Comparison of ENCODE assay signal across 28 cellular contexts in genomic region chr7:138324905-138325304, GRCh38.
DNase-seq lines count a peak whose midpoint lies in the region; ATAC-seq and TF ChIP-seq lines count a peak whose summit lies in the region.
"Had no signal": no experiment of that assay in that cellular context is flagged by ENCODE, and none has a peak within 500 bp of the region (broad histone marks: within the 10 kb centered on the region; RNA-seq: fewer than 3 reads in every experiment).

No MANE protein-coding gene starts in this region.

- peak; percentile 2 for DNase-seq in NCI-H510A treated with DMSO at 0.1 percent for 48 hours (lab: John Stamatoyannopoulos, UW)
- DNase-seq in NCI-H510A (lab: John Stamatoyannopoulos, UW): no peak
- DNase-seq in NCI-H1694 (lab: John Stamatoyannopoulos, UW): peak; percentile 92
- peak; percentile 12 to 34 for DNase-seq in SJCRH30
- DNase-seq in trophoblast cell: no peak
- DNase-seq in activated naive CD8-positive, alpha-beta T cell treated with anti-CD3 and anti-CD28 coated beads, Interleukin-2, amount 50 U/mL, for 24 hours: no peak
- no peak for DNase-seq in suprapubic skin (ENCODE audit: low spot score in 2 of 2)
- DNase-seq: activated CD4-positive, alpha-beta T cell treated with anti-CD3 and anti-CD28 coated beads, Interleukin-2, amount 50 U/mL, for 48 hours; activated CD4-positive, CD25-positive, alpha-beta regulatory T cell treated with anti-CD3 and anti-CD28 coated beads, Interleukin-2, amount 50 U/mL, for 72 hours; activated gamma-delta T cell treated with Interleukin-2 at 50 U/mL for 16 hours; activated naive CD8-positive, alpha-beta T cell treated with anti-CD3 and anti-CD28 coated beads, Interleukin-2, amount 10 ng/mL, durations not matched to agents 7 days and 5 days; activated T-cell treated with anti-CD3 and anti-CD28 coated beads, Interleukin-2, amount 50 U/mL, for 48 hours; AML-193; CD4-positive, alpha-beta T cell; gastrocnemius medialis; H9; natural killer cell; NCI-H1436 treated with DMSO at 0.1 percent for 48 hours; ovary; retina; stimulated activated naive CD4-positive, alpha-beta T cell; T-helper 17 cell had no signal

- no peak for TF ChIP-seq EP300 in suprapubic skin (IDR thresholded peaks at IDR 0.05)

- WGBS in trophoblast cell (ENCODE audit: extremely low coverage, insufficient coverage, insufficient read length): no CpG with 5 or more reads among the region's 5 CpGs
- 76% methylated on average over 4 of the region's 5 CpGs for WGBS in suprapubic skin

- no peak overlapping the region for H3K27ac ChIP-seq in SJCRH30
- no peak overlapping the region for H3K27ac ChIP-seq in trophoblast cell (ENCODE audit: low read depth, low read length)
- H3K27ac ChIP-seq in suprapubic skin: no peak overlapping the region
- H3K27ac ChIP-seq: ascending aorta, gastrocnemius medialis, KMS-11, ovary had no signal

- H3K36me3 ChIP-seq in SJCRH30 (no peaks in the 10 kb centered on the region), trophoblast cell (ENCODE audit: control insufficient read depth in 1 of 2, insufficient read depth in 2 of 2, low read length in 2 of 2) (peaks cover 0 to 2% of the 10 kb centered on the region in 2 experiments), suprapubic skin (no peaks in the 10 kb centered on the region)
- H3K36me3 ChIP-seq: ascending aorta, gastrocnemius medialis, ovary had no signal

- no peak overlapping the region for H4K12ac ChIP-seq in trophoblast cell (ENCODE audit: low read depth, low read length)

- H3K79me1 ChIP-seq in trophoblast cell (ENCODE audit: low read length): peaks cover 14% of the 10 kb centered on the region

- no peak overlapping the region for H2AFZ ChIP-seq in trophoblast cell (ENCODE audit: insufficient read depth, low read length, poor library complexity)

- H2AK5ac ChIP-seq in trophoblast cell (ENCODE audit: low read length): peak overlapping the region; percentile 7

- TF ChIP-seq POLR2A in suprapubic skin (IDR thresholded peaks at IDR 0.05): no peak

- H3K79me2 ChIP-seq in trophoblast cell (ENCODE audit: control insufficient read depth, insufficient read depth, low read length, poor library complexity): no peaks in the 10 kb centered on the region

- no peak overlapping the region for H3K4me3 ChIP-seq in SJCRH30
- no peak overlapping the region for H3K4me3 ChIP-seq in trophoblast cell (ENCODE audit: low read depth, low read length)
- H3K4me3 ChIP-seq in suprapubic skin: no peak overlapping the region
- H3K4me3 ChIP-seq: ascending aorta, gastrocnemius medialis, lung, ovary, smooth muscle cell had no signal

- no peaks in the 10 kb centered on the region for H3K4me1 Mint-ChIP-seq in activated naive CD8-positive, alpha-beta T cell treated with anti-CD3 and anti-CD28 coated beads, Interleukin-2, amount 50 U/mL, for 24 hours
- H3K4me1 Mint-ChIP-seq: activated naive CD8-positive, alpha-beta T cell treated with anti-CD3 and anti-CD28 coated beads, Interleukin-2, amount 10 ng/mL, durations not matched to agents 7 days and 5 days; natural killer cell; T-helper 17 cell had no signal

- no peak for ATAC-seq in HG03196 (IDR thresholded peaks at IDR 0.05; ENCODE audit: unreplicated experiment)
- ATAC-seq in activated naive CD8-positive, alpha-beta T cell treated with anti-CD3 and anti-CD28 coated beads, Interleukin-2, amount 50 U/mL, for 24 hours: no peak
- ATAC-seq: gastrocnemius medialis, natural killer cell, PC-3, T-helper 17 cell had no signal

- peak overlapping the region; percentile 39 for H4K91ac ChIP-seq in trophoblast cell (ENCODE audit: low read depth, low read length)

- no peaks in the 10 kb centered on the region for H3K27me3 ChIP-seq in SJCRH30
- H3K27me3 ChIP-seq in trophoblast cell (ENCODE audit: insufficient read depth, low read length): no peaks in the 10 kb centered on the region
- H3K27me3 ChIP-seq in suprapubic skin: no peaks in the 10 kb centered on the region
- H3K27me3 ChIP-seq: ascending aorta, gastrocnemius medialis, ovary had no signal

- H3K18ac ChIP-seq in trophoblast cell (ENCODE audit: low read length): peak overlapping the region; percentile 41

- no peak for TF ChIP-seq CTCF in suprapubic skin (IDR thresholded peaks at IDR 0.05)

- no peak overlapping the region for H4K8ac ChIP-seq in trophoblast cell (ENCODE audit: low read depth, low read length)

- no peak overlapping the region for H3K23ac ChIP-seq in trophoblast cell (ENCODE audit: low read length)

- H3K4me2 ChIP-seq in trophoblast cell (ENCODE audit: low read length): no peak overlapping the region
- H3K4me2 ChIP-seq: KMS-11, smooth muscle cell had no signal

- no peak overlapping the region for H3K4me3 Mint-ChIP-seq in activated naive CD8-positive, alpha-beta T cell treated with anti-CD3 and anti-CD28 coated beads, Interleukin-2, amount 50 U/mL, for 24 hours
- H3K4me3 Mint-ChIP-seq: activated naive CD8-positive, alpha-beta T cell treated with anti-CD3 and anti-CD28 coated beads, Interleukin-2, amount 10 ng/mL, durations not matched to agents 7 days and 5 days; CD4-positive, alpha-beta T cell; H9; natural killer cell; T-helper 17 cell had no signal

- peaks cover 2% of the 10 kb centered on the region for H3K36me3 Mint-ChIP-seq in activated naive CD8-positive, alpha-beta T cell treated with anti-CD3 and anti-CD28 coated beads, Interleukin-2, amount 50 U/mL, for 24 hours (ENCODE audit: low read depth)

- H3K9me3 ChIP-seq in SJCRH30 (replicated peaks) (no peaks in the 10 kb centered on the region), trophoblast cell (ENCODE audit: insufficient read depth, low read depth, low read length) (peaks cover 2% of the 10 kb centered on the region), suprapubic skin (peaks cover 5% of the 10 kb centered on the region)
- H3K9me3 ChIP-seq: ascending aorta, gastrocnemius medialis, ovary had no signal

- H3K9me3 Mint-ChIP-seq in activated naive CD8-positive, alpha-beta T cell treated with anti-CD3 and anti-CD28 coated beads, Interleukin-2, amount 50 U/mL, for 24 hours: peaks cover 29% of the 10 kb centered on the region

- H2BK120ac ChIP-seq in trophoblast cell (ENCODE audit: insufficient read depth, low read length, poor library complexity): no peak overlapping the region

- H3K27ac Mint-ChIP-seq in activated naive CD8-positive, alpha-beta T cell treated with anti-CD3 and anti-CD28 coated beads, Interleukin-2, amount 50 U/mL, for 24 hours: no peak overlapping the region
- H3K27ac Mint-ChIP-seq: activated naive CD8-positive, alpha-beta T cell treated with anti-CD3 and anti-CD28 coated beads, Interleukin-2, amount 10 ng/mL, durations not matched to agents 7 days and 5 days; CD4-positive, alpha-beta T cell; H9; natural killer cell; T-helper 17 cell had no signal

- peaks cover 4% of the 10 kb centered on the region for H3K27me3 Mint-ChIP-seq in activated naive CD8-positive, alpha-beta T cell treated with anti-CD3 and anti-CD28 coated beads, Interleukin-2, amount 50 U/mL, for 24 hours
- H3K27me3 Mint-ChIP-seq: activated naive CD8-positive, alpha-beta T cell treated with anti-CD3 and anti-CD28 coated beads, Interleukin-2, amount 10 ng/mL, durations not matched to agents 7 days and 5 days; CD4-positive, alpha-beta T cell; T-helper 17 cell had no signal

- peak overlapping the region; percentile 4 for H3K14ac ChIP-seq in trophoblast cell (ENCODE audit: low read length)

- H2BK5ac ChIP-seq in trophoblast cell (ENCODE audit: low read depth, low read length, poor library complexity): no peak overlapping the region

- H3K9ac ChIP-seq in trophoblast cell (ENCODE audit: low read length): no peak overlapping the region
- H3K9ac ChIP-seq: KMS-11 had no signal

- H3K4me1 ChIP-seq in SJCRH30 (no peaks in the 10 kb centered on the region), trophoblast cell (ENCODE audit: control insufficient read depth in 1 of 2, insufficient read depth in 2 of 2, low read length in 2 of 2) (peaks cover 0 to 3% of the 10 kb centered on the region in 2 experiments), suprapubic skin (no peaks in the 10 kb centered on the region)
- H3K4me1 ChIP-seq: ascending aorta, gastrocnemius medialis had no signal

- peak overlapping the region; percentile 4 for H2BK12ac ChIP-seq in trophoblast cell (ENCODE audit: low read length)

- H3K4ac ChIP-seq in trophoblast cell (ENCODE audit: low read depth, low read length): no peak overlapping the region

Comparison
In these comparisons a context has a peak if more than half of its experiments do, and no peak if none do; other contexts are left out.
1. DNase-seq: peak in NCI-H510A treated with DMSO at 0.1 percent for 48 hours (single experiment), NCI-H1694 (single experiment) and SJCRH30 (2 of 2); none in NCI-H510A (single experiment), trophoblast cell (0 of 2), activated naive CD8-positive, alpha-beta T cell treated with anti-CD3 and anti-CD28 coated beads, Interleukin-2, amount 50 U/mL, for 24 hours (single experiment) and suprapubic skin (0 of 2).